ENCODE assay signal across 8 cellular contexts in genomic region chr5:132458651-132459030, GRCh38. TPM values are rescaled to one million over a fixed set of nuclear protein-coding genes. Genes with fewer than 3 reads are reported as not detected.
DNase-seq lines count a peak whose midpoint lies in the region; ATAC-seq and TF ChIP-seq lines count a peak whose summit lies in the region.

No MANE protein-coding gene starts in this region.

- peaks cover 32% of the 10 kb centered on the region for H3K36me3 Mint-ChIP-seq in activated T-helper 1 cell treated with anti-CD3 and anti-CD28 coated beads, Interleukin-12 subunit alpha, Interleukin-12 subunit beta, Interleukin-2, Interleukin-4 antibody, amounts not matched to agents 30 ng/mL and 10 ng/mL and 1 ng/mL, durations not matched to agents 14 hours and 24 hours and 36 hours (ENCODE audit: low read depth)
- peaks cover 8% of the 10 kb centered on the region for H3K36me3 Mint-ChIP-seq in natural killer cell

- no peak for DNase-seq in activated T-helper 1 cell treated with anti-CD3 and anti-CD28 coated beads, Interleukin-12 subunit alpha, Interleukin-12 subunit beta, Interleukin-2, Interleukin-4 antibody, amounts not matched to agents 30 ng/mL and 10 ng/mL and 1 ng/mL, durations not matched to agents 14 hours and 24 hours and 36 hours (ENCODE audit: low spot score)
- DNase-seq in natural killer cell (peak; percentile 10), NCI-H2227 (lab: John Stamatoyannopoulos, UW; ENCODE audit: unreplicated experiment) (no peak), occipital lobe (lab: John Stamatoyannopoulos, UW) (no peak), NCI-H1092 (lab: John Stamatoyannopoulos, UW) (no peak)
- DNase-seq in stimulated activated CD4-positive, alpha-beta T cell treated with anti-CD3 and anti-CD28 coated beads, Interleukin-12 subunit alpha, Interleukin-12 subunit beta, amount 100 ng/mL, for 4 hours = no peak

- peak overlapping the region; percentile 99 for H3K27ac Mint-ChIP-seq in activated T-helper 1 cell treated with anti-CD3 and anti-CD28 coated beads, Interleukin-12 subunit alpha, Interleukin-12 subunit beta, Interleukin-2, Interleukin-4 antibody, amounts not matched to agents 30 ng/mL and 10 ng/mL and 1 ng/mL, durations not matched to agents 14 hours and 24 hours and 36 hours
- peak overlapping the region; percentile 97 to 100 for H3K27ac Mint-ChIP-seq in natural killer cell

- TF ChIP-seq CTCF in natural killer cell (IDR thresholded peaks at IDR 0.05) = no peak

- intact Hi-C loops in activated T-helper 1 cell treated with anti-CD3 and anti-CD28 coated beads, Interleukin-12 subunit alpha, Interleukin-12 subunit beta, Interleukin-2, Interleukin-4 antibody, amounts not matched to agents 30 ng/mL and 10 ng/mL and 1 ng/mL, durations not matched to agents 14 hours and 24 hours and 36 hours (cut with micrococcal nuclease) = loop anchor here (1.0 to 10.0 kb wide), 5 partner anchors 8 to 164 kb away; partner anchors contain the start of genes IRF1 and SLC22A4
- intact Hi-C loops in natural killer cell (cut with micrococcal nuclease) = loop anchor here (1.0 kb wide), 3 partner anchors 8 to 32 kb away; partner anchors contain the start of gene IRF1

- peak; percentile 33 for ATAC-seq in GM19025 (IDR thresholded peaks at IDR 0.05; ENCODE audit: low read depth, unreplicated experiment)
- ATAC-seq in HG03064 (IDR thresholded peaks at IDR 0.05; ENCODE audit: low read depth, unreplicated experiment) = peak; percentile 29
- ATAC-seq in natural killer cell = peak in 1 of 3 donors; percentile 19

- H3K4me1 Mint-ChIP-seq in activated T-helper 1 cell treated with anti-CD3 and anti-CD28 coated beads, Interleukin-12 subunit alpha, Interleukin-12 subunit beta, Interleukin-2, Interleukin-4 antibody, amounts not matched to agents 30 ng/mL and 10 ng/mL and 1 ng/mL, durations not matched to agents 14 hours and 24 hours and 36 hours (ENCODE audit: low read depth) = peaks cover 97% of the 10 kb centered on the region
- H3K4me1 Mint-ChIP-seq in natural killer cell = peaks cover 97 to 99% of the 10 kb centered on the region in 2 donors

- peak overlapping the region; percentile 32 for H3K4me3 Mint-ChIP-seq in activated T-helper 1 cell treated with anti-CD3 and anti-CD28 coated beads, Interleukin-12 subunit alpha, Interleukin-12 subunit beta, Interleukin-2, Interleukin-4 antibody, amounts not matched to agents 30 ng/mL and 10 ng/mL and 1 ng/mL, durations not matched to agents 14 hours and 24 hours and 36 hours
- peak overlapping the region; percentile 93 for H3K4me3 Mint-ChIP-seq in natural killer cell

- H3K9me3 Mint-ChIP-seq in activated T-helper 1 cell treated with anti-CD3 and anti-CD28 coated beads, Interleukin-12 subunit alpha, Interleukin-12 subunit beta, Interleukin-2, Interleukin-4 antibody, amounts not matched to agents 30 ng/mL and 10 ng/mL and 1 ng/mL, durations not matched to agents 14 hours and 24 hours and 36 hours = no peaks in the 10 kb centered on the region
- H3K9me3 Mint-ChIP-seq in natural killer cell = peaks cover 0 to 3% of the 10 kb centered on the region in 2 donors

- no peaks in the 10 kb centered on the region for H3K27me3 Mint-ChIP-seq in activated T-helper 1 cell treated with anti-CD3 and anti-CD28 coated beads, Interleukin-12 subunit alpha, Interleukin-12 subunit beta, Interleukin-2, Interleukin-4 antibody, amounts not matched to agents 30 ng/mL and 10 ng/mL and 1 ng/mL, durations not matched to agents 14 hours and 24 hours and 36 hours (ENCODE audit: insufficient read depth)
- no peaks in the 10 kb centered on the region for H3K27me3 Mint-ChIP-seq in natural killer cell (ENCODE audit: low read depth in 2 of 2)

RNA-seq across cellular contexts. Expression of gene IRF1, which starts 31.9 kb away (rescaled TPM):
- 190 and 198 TPM in 2 replicates for total RNA-seq in activated T-helper 1 cell treated with anti-CD3 and anti-CD28 coated beads, Interleukin-12 subunit alpha, Interleukin-12 subunit beta, Interleukin-2, Interleukin-4 antibody, amounts not matched to agents 30 ng/mL and 10 ng/mL and 1 ng/mL, durations not matched to agents 14 hours and 24 hours and 36 hours
- total RNA-seq in natural killer cell = 1,000 to 10,000 TPM; 1,190 to 1,513 (median 1,282) TPM
- total RNA-seq in occipital lobe = 2.0 TPM

Comparison
In these comparisons a context has a peak if more than half of its experiments do, and no peak if none do; other contexts are left out.
1. RNA of gene IRF1, which starts 31.9 kb away (total RNA-seq): 1,190 to 1,513 TPM in natural killer cell and 190 to 198 TPM in activated T-helper 1 cell treated with anti-CD3 and anti-CD28 coated beads, Interleukin-12 subunit alpha, Interleukin-12 subunit beta, Interleukin-2, Interleukin-4 antibody, amounts not matched to agents 30 ng/mL and 10 ng/mL and 1 ng/mL, durations not matched to agents 14 hours and 24 hours and 36 hours; 2.0 TPM in occipital lobe (single experiment); every median in the first group is over 10 times any median in the second.